19 cellular contexts compared by ENCODE assay signal in the genomic region with DNA sequence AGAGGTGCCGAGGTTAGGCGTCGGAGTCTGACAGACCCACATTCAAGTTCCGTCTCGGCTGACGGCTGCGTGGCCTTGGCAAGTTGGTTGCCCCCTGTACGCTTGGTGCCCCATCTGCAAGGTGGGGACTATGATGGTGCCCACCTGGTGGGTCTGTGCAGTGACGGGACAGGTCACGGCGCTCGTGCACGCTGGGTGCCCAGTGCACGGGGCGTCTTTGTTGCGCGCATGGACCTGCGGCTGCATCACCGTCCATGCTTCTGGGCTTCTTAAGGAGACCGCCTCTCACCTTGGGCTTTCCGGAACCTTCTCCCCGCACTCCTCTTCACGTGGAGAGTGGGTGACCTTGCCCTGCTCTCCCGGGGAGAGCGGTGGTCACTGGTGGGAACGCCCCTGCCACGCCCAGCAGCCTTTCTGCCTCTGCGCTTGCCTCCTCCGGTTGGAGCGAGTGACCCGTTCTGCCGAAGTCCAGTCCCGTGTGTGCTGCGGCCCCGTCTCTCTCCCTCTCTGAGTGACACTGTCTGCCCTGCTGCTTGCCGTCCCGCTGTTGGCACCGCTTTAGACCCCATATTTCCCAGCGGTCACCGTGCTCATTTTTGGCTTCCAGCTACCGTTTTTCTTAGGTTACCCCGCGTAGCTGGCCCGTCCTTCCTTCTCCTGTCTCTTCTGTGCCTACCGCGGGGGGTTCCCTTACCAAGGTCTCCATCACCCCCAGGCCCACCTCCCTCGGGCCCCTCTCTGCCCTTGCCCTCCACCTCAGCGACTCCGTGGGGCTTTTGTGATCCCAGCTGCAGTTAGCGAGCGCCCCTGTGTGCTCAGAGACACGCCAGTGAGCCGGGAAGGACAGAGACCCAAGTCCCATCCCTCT. TPM values are rescaled to one million over a fixed set of nuclear protein-coding genes. Genes with fewer than 3 reads are reported as not detected.
DNase-seq lines count a peak whose midpoint lies in the region; ATAC-seq, FAIRE-seq and TF ChIP-seq lines count a peak whose summit lies in the region.
"Had no signal": no experiment of that assay in that cellular context is flagged by ENCODE, and none has a peak within 500 bp of the region (broad histone marks: within the 10 kb centered on the region; RNA-seq: fewer than 3 reads in every experiment).

No MANE protein-coding gene starts in this region.

- H2AFZ ChIP-seq in H9 (ENCODE audit: low read length) = no peak overlapping the region
- H2AFZ ChIP-seq in HepG2 (ENCODE audit: low read length) = no peak overlapping the region

- BruUV-seq in HepG2 (replicated peaks; lab: Mats Ljungman, UMichigan) = no TSS peak

- H3K4me2 ChIP-seq in H9 (ENCODE audit: insufficient read depth, insufficient read length, low read length) (no peak overlapping the region), HepG2 (ENCODE audit: low read depth, low read length) (no peak overlapping the region)
- H3K4me2 ChIP-seq: SK-N-SH had no signal

- CTCF ChIA-PET in WTC11 (lab: Charles Lee) = no interaction called here
- CTCF ChIA-PET in HepG2 (lab: Yijun Ruan, JAX; ENCODE audit: low intra/inter-chr PET ratio, low total read pairs) = no interaction called here

- H3K4me1 Mint-ChIP-seq in H9 = peaks cover 42 to 59% of the 10 kb centered on the region in 2 experiments
- H3K4me1 Mint-ChIP-seq in WTC11 = peaks cover 73% of the 10 kb centered on the region

- TF ChIP-seq EP300 in HepG2 (IDR thresholded peaks at IDR 0.05; ENCODE audit: low read depth in 2 of 2, low read length in 2 of 2) (no peak), HepG2 (CRISPR knock-in tag; IDR thresholded peaks at IDR 0.05; ENCODE audit: borderline replicate concordance) (no peak)

- no peak overlapping the region for H4K5ac ChIP-seq in H9 (ENCODE audit: insufficient read length, low read depth, low read length)

- H3K4me3 Mint-ChIP-seq in H9 = no peak overlapping the region
- no peak overlapping the region for H3K4me3 Mint-ChIP-seq in WTC11

- no peak overlapping the region for H2BK5ac ChIP-seq in H9 (ENCODE audit: insufficient read length, low read length)

- POLR2A ChIA-PET in WTC11 (lab: Charles Lee) = no interaction called here
- POLR2A ChIA-PET in HepG2 (lab: Yijun Ruan, JAX) = no interaction called here

- no peak overlapping the region for H4K91ac ChIP-seq in H9 (ENCODE audit: insufficient read length, low read depth, low read length)

- H3K4me3 ChIP-seq in HepG2 (replicated peaks in 1 of 3; ENCODE audit: insufficient read depth in 1 of 3, low read depth in 2 of 3, low read length in 3 of 3) = no peak overlapping the region
- H3K4me3 ChIP-seq: HAP-1 had no signal

- H3K27ac ChIP-seq in H9 (ENCODE audit: insufficient read length, low read depth, low read length) (no peak overlapping the region), HepG2 (ENCODE audit: extremely low read length, insufficient read depth, low read length) (no peak overlapping the region)
- H3K27ac ChIP-seq: C4-2B had no signal

- H3K4me1 ChIP-seq in H9 (ENCODE audit: insufficient read depth, low read length) (peaks cover 6% of the 10 kb centered on the region; the same call in 1 of the 2 replicates), HepG2 (ENCODE audit: insufficient read depth, low read length) (peaks cover 87% of the 10 kb centered on the region)

- H3K14ac ChIP-seq in H9 (ENCODE audit: insufficient read depth, low read length) = no peak overlapping the region

- H2BK12ac ChIP-seq in H9 (ENCODE audit: insufficient read length, low read depth, low read length) = no peak overlapping the region

- H4K8ac ChIP-seq in H9 (replicated peaks; ENCODE audit: insufficient read length, low read depth, low read length) = no peak overlapping the region

- H3K56ac ChIP-seq in H9 (ENCODE audit: insufficient read length, low read depth, low read length) = no peak overlapping the region

- WGBS in H9 (ENCODE audit: extremely low coverage, insufficient read length, low lambda C conversion rate) = no CpG with 5 or more reads among the region's 53 CpGs
- WGBS in HepG2 (ENCODE audit: low lambda C conversion rate) = 95% methylated on average over 44 of the region's 53 CpGs

- no peak overlapping the region for H3K4ac ChIP-seq in H9 (ENCODE audit: low read depth, low read length)

- peaks cover 5% of the 10 kb centered on the region for H3K79me1 ChIP-seq in H9 (ENCODE audit: insufficient read depth, low read depth, low read length, poor library complexity, severe bottlenecking)

- intact Hi-C loops in HepG2 (cut with micrococcal nuclease; ENCODE audit: unreplicated experiment) = no loop called here
- intact Hi-C loops in sciatic nerve (cut with DNase I) = no loop called here

- no peak overlapping the region for H2BK20ac ChIP-seq in H9 (ENCODE audit: low read depth, low read length, poor library complexity, severe bottlenecking)

- in situ Hi-C loops in HepG2 (cut with HindIII; ENCODE audit: extremely low pct_ligation_motif_present, low pct_unique_long_range_greater_than_20kb) = no loop called here

- H3K9me3 Mint-ChIP-seq in H9 (no peaks in the 10 kb centered on the region), WTC11 (no peaks in the 10 kb centered on the region)

- H3K9me3 ChIP-seq in H9 (ENCODE audit: control insufficient read depth, low read depth, low read length) (no peaks in the 10 kb centered on the region), HepG2 (ENCODE audit: low read length) (no peaks in the 10 kb centered on the region)
- H3K9me3 ChIP-seq: Caco-2, HAP-1, SK-N-SH had no signal

- ATAC-seq in WTC11 (no peak), HepG2 (no peak), sciatic nerve (no peak)
- ATAC-seq: Panc1 had no signal

- TF ChIP-seq RAD21 in HepG2 (CRISPR knock-in tag; IDR thresholded peaks at IDR 0.05) = no peak

- H3K36me3 Mint-ChIP-seq in H9 (ENCODE audit: insufficient read depth in 1 of 3, low read depth in 3 of 3) (peaks cover 0 to 13% (median 1%) of the 10 kb centered on the region in 3 experiments; a peak in 6 of 7 replicates), WTC11 (no peaks in the 10 kb centered on the region; the same call in 1 of the 2 replicates)

- FAIRE-seq in HepG2 (lab: Jason Lieb, UNC) = no peak

- TF ChIP-seq CTCF in H9 (conservative IDR thresholded peaks at IDR 0.05) = no peak
- no peak for TF ChIP-seq CTCF in WTC11 (IDR thresholded peaks at IDR 0.05)
- TF ChIP-seq CTCF in HepG2 (CRISPR knock-in tag; IDR thresholded peaks at IDR 0.05) = no peak

- no peak for TF ChIP-seq POLR2A in HepG2 (IDR thresholded peaks at IDR 0.05; ENCODE audit: insufficient read depth in 1 of 2, low read depth in 2 of 2, low read length in 2 of 2)

- no peak overlapping the region for H2BK120ac ChIP-seq in H9 (ENCODE audit: low read depth, low read length, poor library complexity, severe bottlenecking)

- H3K9ac ChIP-seq in H9 (ENCODE audit: extremely low read depth, insufficient read length, low read length) = no peak overlapping the region
- no peak overlapping the region for H3K9ac ChIP-seq in HepG2 (ENCODE audit: insufficient read depth, low read depth, low read length)
- H3K9ac ChIP-seq: SK-N-SH had no signal

- H3K27me3 ChIP-seq in H9 (ENCODE audit: insufficient read depth, low read length) (no peaks in the 10 kb centered on the region), HepG2 (ENCODE audit: control insufficient read depth in 1 of 2, insufficient read depth in 2 of 2, low read length in 2 of 2) (no peaks in the 10 kb centered on the region)

- no peak overlapping the region for H2BK15ac ChIP-seq in H9 (ENCODE audit: low read depth, low read length)

- no peak overlapping the region for H3K23ac ChIP-seq in H9 (ENCODE audit: insufficient read length, low read depth, low read length)

- no peak overlapping the region for H3K18ac ChIP-seq in H9 (ENCODE audit: insufficient read length, low read depth, low read length)

- H4K20me1 ChIP-seq in H9 (ENCODE audit: control insufficient read depth, insufficient read depth, insufficient read length) (peaks cover 3% of the 10 kb centered on the region), HepG2 (ENCODE audit: insufficient read depth, low read length) (peaks cover 80% of the 10 kb centered on the region)

- H3K36me3 ChIP-seq in HepG2 (replicated peaks in 1 of 2; ENCODE audit: control insufficient read depth in 1 of 2, insufficient read depth in 2 of 2, low read length in 2 of 2) = peaks cover 13 to 42% of the 10 kb centered on the region in 2 experiments

- peaks cover 3% of the 10 kb centered on the region for H3K27me3 Mint-ChIP-seq in H9 (ENCODE audit: low read depth)
- H3K27me3 Mint-ChIP-seq in WTC11 (ENCODE audit: low read depth) = no peaks in the 10 kb centered on the region; the same call in 1 of the 2 replicates

- DNase-seq in H9 = peak; percentile 25
- DNase-seq in WTC11 (ENCODE audit: low spot score) = peak; percentile 9
- DNase-seq in HepG2 (ENCODE audit: low spot score) = no peak
- peak; percentile 54 for DNase-seq in sciatic nerve (ENCODE audit: low spot score)
- no peak for DNase-seq in NCI-H1048 (lab: John Stamatoyannopoulos, UW)
- DNase-seq in NCI-H2107 (lab: John Stamatoyannopoulos, UW) = no peak
- DNase-seq in stimulated activated CD4-positive, alpha-beta T cell treated with anti-CD3 and anti-CD28 coated beads, Interleukin-4, amount 100 ng/mL, for 4 hours = no peak
- no peak for DNase-seq in Kasumi-1 (lab: John Stamatoyannopoulos, UW)
- DNase-seq: EL, NCI-H1105 treated with DMSO at 0.1 percent for 48 hours, NCI-H1694 treated with DMSO at 0.1 percent for 48 hours, NCI-H226, NCI-H524 treated with DMSO at 0.1 percent for 48 hours, Right ventricle myocardium superior, SK-N-SH had no signal

- H3K79me2 ChIP-seq in H9 (ENCODE audit: insufficient read depth, low read length) (peaks cover 22% of the 10 kb centered on the region; the same call in 1 of the 2 replicates), HepG2 (ENCODE audit: insufficient read depth, low read length) (peaks cover 97% of the 10 kb centered on the region)

- H3T11ph ChIP-seq in H9 (ENCODE audit: low read length) = no peak overlapping the region

- H3K23me2 ChIP-seq in H9 (ENCODE audit: insufficient read length, low read depth, low read length, poor library complexity, severe bottlenecking) = peaks cover 3% of the 10 kb centered on the region

- no peak overlapping the region for H2AK5ac ChIP-seq in H9 (ENCODE audit: insufficient read length, low read length)

- H3K27ac Mint-ChIP-seq in H9 = peak overlapping the region in 2 of 3 experiments; percentile 36 to 53; a peak in 2 of 7 replicates
- H3K27ac Mint-ChIP-seq in WTC11 = 0 out of 2 replicates have a peak overlapping the region, but pooled peaks have one; percentile 49

RNA-seq across cellular contexts. Expression of a gene that starts 6.4 kb away (rescaled TPM):
- total RNA-seq in H9 (2021) (61.6 and 65.3 TPM in 2 replicates), WTC11 (2021) (100 to 133 TPM (median 126 TPM) in 3 replicates), HepG2 (2016; rRNA removed; fragmentation: Illumina TruSeq; extraction: Trizol) (18.4 and 18.9 TPM in 2 replicates), sciatic nerve (75.6 TPM)
- 5.5 and 6.6 TPM in 2 replicates for total RNA-seq in HepG2 (2016; cell fraction: cytosol; rRNA removed; fragmentation: Illumina TruSeq; extraction: Trizol; ENCODE audit: low read depth)
- 13.9 and 19.4 TPM in 2 replicates for total RNA-seq in HepG2 (2016; cell fraction: insoluble cytoplasmic fraction; rRNA removed; fragmentation: Illumina TruSeq; extraction: Trizol)
- 12.7 and 14.7 TPM in 2 replicates for total RNA-seq in HepG2 (2016; cell fraction: membrane; rRNA removed; fragmentation: Illumina TruSeq; extraction: Trizol)
- total RNA-seq in HepG2 (2016; cell fraction: nucleus; rRNA removed; fragmentation: Illumina TruSeq; extraction: Trizol) = 44.6 and 51.9 TPM in 2 replicates
- polyA plus RNA-seq in HepG2 (2011; rRNA removed) = 20.1 and 24.0 TPM in 2 replicates
- 13.1 and 13.2 TPM in 2 replicates for polyA plus RNA-seq in HepG2 (2011; cell fraction: cytosol; rRNA removed)
- polyA plus RNA-seq in HepG2 (2011; cell fraction: nucleus; rRNA removed) = 168 and 195 TPM in 2 replicates
- 36.8 and 55.4 TPM in 2 replicates for polyA plus RNA-seq in HepG2 (2012)
- polyA plus RNA-seq in HepG2 (2016; cell fraction: cytosol; fragmentation: Illumina TruSeq; extraction: Trizol; ENCODE audit: low read depth) = 1.3 and 1.5 TPM in 2 replicates
- 12.9 TPM in 2 replicates for polyA plus RNA-seq in HepG2 (2016; cell fraction: insoluble cytoplasmic fraction; fragmentation: Illumina TruSeq; extraction: Trizol; ENCODE audit: low read depth)
- polyA plus RNA-seq in HepG2 (2016; cell fraction: membrane; fragmentation: Illumina TruSeq; extraction: Trizol; ENCODE audit: low read depth) = 3.0 and 3.7 TPM in 2 replicates
- polyA plus RNA-seq in HepG2 (2016; cell fraction: nucleus; fragmentation: Illumina TruSeq; extraction: Trizol; ENCODE audit: insufficient read depth, low read depth) = 72.0 and 87.4 TPM in 2 replicates
- 14.4 and 71.9 TPM in 2 replicates for polyA minus RNA-seq in HepG2 (2011; rRNA and poly(A)+ RNA removed; ENCODE audit: low replicate concordance)
- polyA minus RNA-seq in HepG2 (2011; cell fraction: cytosol; rRNA and poly(A)+ RNA removed) = 42.1 and 46.7 TPM in 2 replicates
- 107 and 137 TPM in 2 replicates for polyA minus RNA-seq in HepG2 (2011; cell fraction: nucleus; rRNA and poly(A)+ RNA removed)

Comparison
In these comparisons a context has a peak if more than half of its experiments do, and no peak if none do; other contexts are left out.
1. DNase-seq: peak in H9 (single experiment), WTC11 (single experiment) and sciatic nerve (single experiment); none in HepG2 (single experiment), NCI-H1048 (single experiment), NCI-H2107 (single experiment), stimulated activated CD4-positive, alpha-beta T cell treated with anti-CD3 and anti-CD28 coated beads, Interleukin-4, amount 100 ng/mL, for 4 hours (0 of 2) and Kasumi-1 (0 of 2).